In the genomic region with DNA sequence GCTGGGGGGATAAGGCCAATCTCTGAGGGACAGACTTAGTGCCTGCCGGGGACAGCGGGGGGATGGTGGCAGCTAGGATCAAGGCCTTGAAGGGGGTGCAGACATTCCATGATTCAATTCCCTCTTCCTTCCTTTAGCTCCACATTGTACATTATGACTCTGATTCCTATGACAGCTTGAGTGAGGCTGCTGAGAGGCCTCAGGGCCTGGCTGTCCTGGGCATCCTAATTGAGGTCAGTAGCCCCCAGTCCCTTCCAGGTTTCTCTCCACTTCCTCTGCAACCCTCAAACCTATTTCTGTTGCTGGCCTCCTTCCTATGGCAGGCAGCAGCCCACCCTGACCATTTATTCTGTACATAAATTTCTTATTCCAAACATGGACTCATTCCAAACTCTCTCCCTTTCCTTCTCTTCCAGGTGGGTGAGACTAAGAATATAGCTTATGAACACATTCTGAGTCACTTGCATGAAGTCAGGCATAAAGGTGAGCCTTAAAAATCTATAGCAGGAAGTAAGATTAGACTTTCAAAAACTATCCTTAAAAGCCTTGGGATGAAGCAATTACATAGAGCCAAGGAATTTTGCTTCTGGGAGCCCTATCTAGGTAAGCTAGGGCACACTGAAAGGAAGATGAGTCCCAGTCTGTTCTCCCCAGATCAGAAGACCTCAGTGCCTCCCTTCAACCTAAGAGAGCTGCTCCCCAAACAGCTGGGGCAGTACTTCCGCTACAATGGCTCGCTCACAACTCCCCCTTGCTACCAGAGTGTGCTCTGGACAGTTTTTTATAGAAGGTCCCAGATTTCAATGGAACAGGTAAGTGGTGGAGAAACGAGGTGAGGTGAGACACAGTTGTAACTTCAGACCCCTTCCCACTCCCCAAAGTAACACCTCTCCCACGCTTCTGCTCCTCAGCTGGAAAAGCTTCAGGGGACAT, we compare ENCODE assay signal across 21 cellular contexts. TPM values are rescaled to one million over a fixed set of nuclear protein-coding genes. Genes with fewer than 3 reads are reported as not detected.
A peak's percentile ranks its signal among the peaks of the same experiment; 100 is the strongest.
DNase-seq lines count a peak whose midpoint lies in the region; ATAC-seq and TF ChIP-seq lines count a peak whose summit lies in the region.
"Had no signal": no experiment of that assay in that cellular context is flagged by ENCODE, and none has a peak within 500 bp of the region (broad histone marks: within the 10 kb centered on the region; RNA-seq: fewer than 3 reads in every experiment).

No MANE protein-coding gene starts in this region.

- H3K27me3 Mint-ChIP-seq in effector memory CD8-positive, alpha-beta T cell: peaks cover 26 to 30% of the 10 kb centered on the region in 2 donors
- no peaks in the 10 kb centered on the region for H3K27me3 Mint-ChIP-seq in progenitor cell of endocrine pancreas

- no peak overlapping the region for H3K4me2 ChIP-seq in OCI-LY3 (ENCODE audit: low read length)

- no peaks in the 10 kb centered on the region for H3K9me3 ChIP-seq in OCI-LY3 (ENCODE audit: insufficient read depth, low read length)

- H3K4me3 ChIP-seq in OCI-LY3 (ENCODE audit: low read length): no peak overlapping the region
- H3K4me3 ChIP-seq: coronary artery had no signal

- TF ChIP-seq CTCF in OCI-LY3 (IDR thresholded peaks at IDR 0.05; ENCODE audit: low read depth, low read length) (no peak), progenitor cell of endocrine pancreas (IDR thresholded peaks at IDR 0.05; ENCODE audit: unreplicated experiment) (no peak)

- no peaks in the 10 kb centered on the region for H3K9me3 Mint-ChIP-seq in effector memory CD8-positive, alpha-beta T cell
- H3K9me3 Mint-ChIP-seq in progenitor cell of endocrine pancreas (ENCODE audit: low read depth): no peaks in the 10 kb centered on the region
- H3K9me3 Mint-ChIP-seq in stimulated activated effector memory CD8-positive, alpha-beta T cell treated with anti-CD3 and anti-CD28 coated beads, Interleukin-12 subunit alpha, Interleukin-12 subunit beta, amount 100 ng/mL, for 72 hours: no peaks in the 10 kb centered on the region
- H3K9me3 Mint-ChIP-seq: CD4-positive, CD25-positive, alpha-beta regulatory T cell had no signal

- H3K4me1 Mint-ChIP-seq in effector memory CD8-positive, alpha-beta T cell (ENCODE audit: low read depth in 2 of 2): peaks cover 8 to 11% of the 10 kb centered on the region in 2 donors
- H3K4me1 Mint-ChIP-seq in progenitor cell of endocrine pancreas (ENCODE audit: low read depth): peaks cover 38% of the 10 kb centered on the region
- H3K4me1 Mint-ChIP-seq in stimulated activated effector memory CD8-positive, alpha-beta T cell treated with anti-CD3 and anti-CD28 coated beads, Interleukin-12 subunit alpha, Interleukin-12 subunit beta, amount 100 ng/mL, for 72 hours: peaks cover 11% of the 10 kb centered on the region

- no peak overlapping the region for H3K4me3 Mint-ChIP-seq in effector memory CD8-positive, alpha-beta T cell
- no peak overlapping the region for H3K4me3 Mint-ChIP-seq in progenitor cell of endocrine pancreas (ENCODE audit: low read depth)
- no peak overlapping the region for H3K4me3 Mint-ChIP-seq in stimulated activated effector memory CD8-positive, alpha-beta T cell treated with anti-CD3 and anti-CD28 coated beads, Interleukin-12 subunit alpha, Interleukin-12 subunit beta, amount 100 ng/mL, for 72 hours
- H3K4me3 Mint-ChIP-seq: CD4-positive, CD25-positive, alpha-beta regulatory T cell had no signal

- no peak overlapping the region for H3K9ac ChIP-seq in OCI-LY3 (ENCODE audit: low read length)

- peak overlapping the region; percentile 32 to 55 for H3K27ac Mint-ChIP-seq in effector memory CD8-positive, alpha-beta T cell
- H3K27ac Mint-ChIP-seq in progenitor cell of endocrine pancreas: peak overlapping the region; percentile 51
- H3K27ac Mint-ChIP-seq in stimulated activated effector memory CD8-positive, alpha-beta T cell treated with anti-CD3 and anti-CD28 coated beads, Interleukin-12 subunit alpha, Interleukin-12 subunit beta, amount 100 ng/mL, for 72 hours: no peak overlapping the region

- no peak for ATAC-seq in effector memory CD8-positive, alpha-beta T cell (replicated peaks)
- no peak for ATAC-seq in stimulated activated effector memory CD8-positive, alpha-beta T cell treated with anti-CD3 and anti-CD28 coated beads, Interleukin-12 subunit alpha, Interleukin-12 subunit beta, amount 100 ng/mL, for 72 hours
- ATAC-seq in HG02885 (IDR thresholded peaks at IDR 0.05; ENCODE audit: poor library complexity, unreplicated experiment): no peak
- ATAC-seq: activated CD4-positive, CD25-positive, alpha-beta regulatory T cell treated with anti-CD3 and anti-CD28 coated beads, Interleukin-2, amount 50 U/mL, for 24 hours; HepG2; left cardiac atrium had no signal

- H3K27ac ChIP-seq in OCI-LY3 (ENCODE audit: low read length): 0 out of 2 replicates have a peak overlapping the region, but pooled peaks have one; percentile 7
- H3K27ac ChIP-seq: coronary artery had no signal

- H3K36me3 Mint-ChIP-seq in effector memory CD8-positive, alpha-beta T cell (ENCODE audit: insufficient read depth): peaks cover 16% of the 10 kb centered on the region
- peaks cover 6% of the 10 kb centered on the region for H3K36me3 Mint-ChIP-seq in progenitor cell of endocrine pancreas (ENCODE audit: insufficient read depth)
- peaks cover 38% of the 10 kb centered on the region for H3K36me3 Mint-ChIP-seq in stimulated activated effector memory CD8-positive, alpha-beta T cell treated with anti-CD3 and anti-CD28 coated beads, Interleukin-12 subunit alpha, Interleukin-12 subunit beta, amount 100 ng/mL, for 72 hours

- DNase-seq in NCI-H2171 treated with DMSO at 0.1 percent for 48 hours (lab: John Stamatoyannopoulos, UW): peak; percentile 18
- DNase-seq in NCI-H2171 (lab: John Stamatoyannopoulos, UW): no peak
- no peak for DNase-seq in effector memory CD8-positive, alpha-beta T cell
- DNase-seq in progenitor cell of endocrine pancreas (ENCODE audit: low spot score, unreplicated experiment): no peak
- no peak for DNase-seq in NCI-H1436 treated with DMSO at 0.1 percent for 48 hours (lab: John Stamatoyannopoulos, UW)
- no peak for DNase-seq in stimulated activated effector memory CD8-positive, alpha-beta T cell treated with anti-CD3 and anti-CD28 coated beads, Interleukin-12 subunit alpha, Interleukin-12 subunit beta, amount 100 ng/mL, for 72 hours (ENCODE audit: low spot score in 2 of 2)
- DNase-seq: CD4-positive, CD25-positive, alpha-beta regulatory T cell; hippocampal formation; left cardiac atrium; NCI-H1105; NCI-H446; retina; stimulated activated CD4-positive, alpha-beta T cell treated with anti-CD3 and anti-CD28 coated beads, Interleukin-2, amount 100 ng/mL, for 24 hours had no signal

- H3K36me3 ChIP-seq in OCI-LY3 (replicated peaks; ENCODE audit: low read depth, low read length): peaks cover 29% of the 10 kb centered on the region

- H2AFZ ChIP-seq in OCI-LY3 (ENCODE audit: low read depth, low read length): no peak overlapping the region

- peaks cover 25% of the 10 kb centered on the region for H3K27me3 ChIP-seq in OCI-LY3 (ENCODE audit: low read depth, low read length)

- peaks cover 9% of the 10 kb centered on the region for H3K79me2 ChIP-seq in OCI-LY3 (ENCODE audit: low read length)

- H4K20me1 ChIP-seq in OCI-LY3 (ENCODE audit: insufficient read depth, low read length): peaks cover 4% of the 10 kb centered on the region; the same call in 1 of the 2 replicates

- H3K4me1 ChIP-seq in OCI-LY3 (ENCODE audit: low read length): peaks cover 18% of the 10 kb centered on the region

RNA-seq across cellular contexts. Expression of a gene that starts 5.1 kb away (rescaled TPM):
- total RNA-seq in progenitor cell of endocrine pancreas: 13.1 and 16.6 TPM in 2 replicates
- total RNA-seq: A172; CD4-positive, CD25-positive, alpha-beta regulatory T cell; fibroblast of lung; T-helper 1 cell treated with Interleukin-12 subunit alpha and Interleukin-12 subunit beta and Interleukin-4 antibody, amounts not matched to agents 30 ng/mL and 1 ng/mL, for 36 hours had no signal

RNA-seq across cellular contexts. Expression of a gene that starts 6.2 kb away (rescaled TPM):
- 129 and 136 TPM in 2 replicates for total RNA-seq in progenitor cell of endocrine pancreas

RNA-seq across cellular contexts. Expression of a gene that starts 9.9 kb away (rescaled TPM):
- total RNA-seq in progenitor cell of endocrine pancreas: 2.0 and 2.9 TPM in 2 replicates
- total RNA-seq: A172 had no signal

RNA-seq across cellular contexts. Expression of a gene that starts 19.7 kb away (rescaled TPM):
- total RNA-seq in progenitor cell of endocrine pancreas: 1.9 and 2.7 TPM in 2 replicates
- total RNA-seq: HepG2 had no signal

RNA-seq across cellular contexts. Expression of a gene that starts 26.7 kb away (rescaled TPM):
- 52.1 TPM in 2 replicates for total RNA-seq in progenitor cell of endocrine pancreas
